ENCODE assay signal across 1 cellular context in the genomic region with DNA sequence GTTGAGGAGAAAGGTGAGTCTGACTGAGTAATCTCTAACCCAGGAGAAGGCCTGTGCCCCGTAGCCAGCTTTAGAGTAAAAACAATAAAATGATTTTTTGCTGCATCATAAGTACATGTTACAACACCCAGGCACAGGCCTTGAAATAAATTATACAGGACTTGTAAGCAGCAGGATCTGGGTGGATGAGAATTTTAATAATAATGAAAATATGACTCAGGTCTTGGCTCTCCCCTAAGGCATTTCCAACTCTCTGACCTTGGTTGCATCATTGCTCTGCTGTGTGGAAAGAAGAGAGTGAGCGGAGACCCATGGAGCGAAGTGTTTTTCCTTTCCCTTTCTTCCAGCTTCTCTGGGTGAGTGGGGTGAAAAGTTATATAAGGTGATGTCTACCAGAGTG.
TF ChIP-seq lines count a peak whose summit lies in the region.

No MANE protein-coding gene starts in this region.

TF ChIP-seq in A549, 52 proteins besides CTCF, POLR2A, EP300 and RAD21 (continued from another document):
- TF ChIP-seq, protein P1, sequence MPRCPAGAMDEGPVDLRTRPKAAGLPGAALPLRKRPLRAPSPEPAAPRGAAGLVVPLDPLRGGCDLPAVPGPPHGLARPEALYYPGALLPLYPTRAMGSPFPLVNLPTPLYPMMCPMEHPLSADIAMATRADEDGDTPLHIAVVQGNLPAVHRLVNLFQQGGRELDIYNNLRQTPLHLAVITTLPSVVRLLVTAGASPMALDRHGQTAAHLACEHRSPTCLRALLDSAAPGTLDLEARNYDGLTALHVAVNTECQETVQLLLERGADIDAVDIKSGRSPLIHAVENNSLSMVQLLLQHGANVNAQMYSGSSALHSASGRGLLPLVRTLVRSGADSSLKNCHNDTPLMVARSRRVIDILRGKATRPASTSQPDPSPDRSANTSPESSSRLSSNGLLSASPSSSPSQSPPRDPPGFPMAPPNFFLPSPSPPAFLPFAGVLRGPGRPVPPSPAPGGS (IDR thresholded peaks at IDR 0.05) = peak; percentile 83; the same call in 2 of the 3 replicates
- TF ChIP-seq, protein P2, sequence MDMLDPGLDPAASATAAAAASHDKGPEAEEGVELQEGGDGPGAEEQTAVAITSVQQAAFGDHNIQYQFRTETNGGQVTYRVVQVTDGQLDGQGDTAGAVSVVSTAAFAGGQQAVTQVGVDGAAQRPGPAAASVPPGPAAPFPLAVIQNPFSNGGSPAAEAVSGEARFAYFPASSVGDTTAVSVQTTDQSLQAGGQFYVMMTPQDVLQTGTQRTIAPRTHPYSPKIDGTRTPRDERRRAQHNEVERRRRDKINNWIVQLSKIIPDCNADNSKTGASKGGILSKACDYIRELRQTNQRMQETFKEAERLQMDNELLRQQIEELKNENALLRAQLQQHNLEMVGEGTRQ (IDR thresholded peaks at IDR 0.05) = no peak
- TF ChIP-seq CBX2 (IDR thresholded peaks at IDR 0.05; ENCODE audit: borderline replicate concordance, low read depth) (no peak), MYC (IDR thresholded peaks at IDR 0.05; ENCODE audit: borderline replicate concordance, low read length) (no peak), RNF2 (IDR thresholded peaks at IDR 0.05; ENCODE audit: borderline replicate concordance, low read depth) (no peak), HDAC2 (IDR thresholded peaks at IDR 0.05) (no peak), FOXS1 (CRISPR knock-in tag; IDR thresholded peaks at IDR 0.05) (no peak), RCOR1 (IDR thresholded peaks at IDR 0.05; ENCODE audit: low read depth, low read length) (no peak), RFX5 (IDR thresholded peaks at IDR 0.05) (no peak), MAZ (IDR thresholded peaks at IDR 0.05; ENCODE audit: borderline replicate concordance, low read depth, low read length) (no peak), MAFK (IDR thresholded peaks at IDR 0.05; ENCODE audit: partially characterized antibody) (peak; percentile 69), TP53 (CRISPR knock-in tag; IDR thresholded peaks at IDR 0.05) (no peak), CEBPB (IDR thresholded peaks at IDR 0.05) (peak; percentile 94 to 95), TFCP2L1 (CRISPR knock-in tag; IDR thresholded peaks at IDR 0.05) (no peak), FOSL2 (IDR thresholded peaks at IDR 0.05) (peak; percentile 81), FOSL2 (CRISPR knock-in tag; IDR thresholded peaks at IDR 0.05) (peak; percentile 82), HOXB13 (CRISPR knock-in tag; IDR thresholded peaks at IDR 0.05; ENCODE audit: low read depth) (no peak), HOXA7 (CRISPR knock-in tag; IDR thresholded peaks at IDR 0.05) (no peak), SMC3 (IDR thresholded peaks at IDR 0.05) (peak; percentile 47; the same call in 2 of the 3 replicates), ZFP36 (IDR thresholded peaks at IDR 0.05; ENCODE audit: borderline replicate concordance, partially characterized antibody) (no peak), SREBF2 (IDR thresholded peaks at IDR 0.05) (no peak), JUNB (IDR thresholded peaks at IDR 0.05) (peak; percentile 93), EHF (CRISPR knock-in tag; IDR thresholded peaks at IDR 0.05) (no peak), POLR2AphosphoS2 (conservative IDR thresholded peaks at IDR 0.05; ENCODE audit: low read length) (no peak), ZNF302 (CRISPR knock-in tag; IDR thresholded peaks at IDR 0.05) (no peak), KDM5A (IDR thresholded peaks at IDR 0.05) (no peak), CHD2 (IDR thresholded peaks at IDR 0.05; ENCODE audit: low read length, partially characterized antibody) (no peak), FOSB (CRISPR knock-in tag; IDR thresholded peaks at IDR 0.05) (no peak)
- TF ChIP-seq, protein P3, sequence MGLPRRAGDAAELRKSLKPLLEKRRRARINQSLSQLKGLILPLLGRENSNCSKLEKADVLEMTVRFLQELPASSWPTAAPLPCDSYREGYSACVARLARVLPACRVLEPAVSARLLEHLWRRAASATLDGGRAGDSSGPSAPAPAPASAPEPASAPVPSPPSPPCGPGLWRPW (IDR thresholded peaks at IDR 0.05) = peak; percentile 72
- TF ChIP-seq, protein P4, sequence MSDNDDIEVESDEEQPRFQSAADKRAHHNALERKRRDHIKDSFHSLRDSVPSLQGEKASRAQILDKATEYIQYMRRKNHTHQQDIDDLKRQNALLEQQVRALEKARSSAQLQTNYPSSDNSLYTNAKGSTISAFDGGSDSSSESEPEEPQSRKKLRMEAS (IDR thresholded peaks at IDR 0.05) = peak; percentile 42; the same call in 1 of the 2 replicates
- TF ChIP-seq, protein P5, sequence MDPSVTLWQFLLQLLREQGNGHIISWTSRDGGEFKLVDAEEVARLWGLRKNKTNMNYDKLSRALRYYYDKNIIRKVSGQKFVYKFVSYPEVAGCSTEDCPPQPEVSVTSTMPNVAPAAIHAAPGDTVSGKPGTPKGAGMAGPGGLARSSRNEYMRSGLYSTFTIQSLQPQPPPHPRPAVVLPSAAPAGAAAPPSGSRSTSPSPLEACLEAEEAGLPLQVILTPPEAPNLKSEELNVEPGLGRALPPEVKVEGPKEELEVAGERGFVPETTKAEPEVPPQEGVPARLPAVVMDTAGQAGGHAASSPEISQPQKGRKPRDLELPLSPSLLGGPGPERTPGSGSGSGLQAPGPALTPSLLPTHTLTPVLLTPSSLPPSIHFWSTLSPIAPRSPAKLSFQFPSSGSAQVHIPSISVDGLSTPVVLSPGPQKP (IDR thresholded peaks at IDR 0.05; ENCODE audit: low read depth, low read length) = no peak
- TF ChIP-seq, protein P6, sequence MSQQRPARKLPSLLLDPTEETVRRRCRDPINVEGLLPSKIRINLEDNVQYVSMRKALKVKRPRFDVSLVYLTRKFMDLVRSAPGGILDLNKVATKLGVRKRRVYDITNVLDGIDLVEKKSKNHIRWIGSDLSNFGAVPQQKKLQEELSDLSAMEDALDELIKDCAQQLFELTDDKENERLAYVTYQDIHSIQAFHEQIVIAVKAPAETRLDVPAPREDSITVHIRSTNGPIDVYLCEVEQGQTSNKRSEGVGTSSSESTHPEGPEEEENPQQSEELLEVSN (IDR thresholded peaks at IDR 0.05; ENCODE audit: borderline replicate concordance, low read depth) = no peak
- TF ChIP-seq, protein P7, sequence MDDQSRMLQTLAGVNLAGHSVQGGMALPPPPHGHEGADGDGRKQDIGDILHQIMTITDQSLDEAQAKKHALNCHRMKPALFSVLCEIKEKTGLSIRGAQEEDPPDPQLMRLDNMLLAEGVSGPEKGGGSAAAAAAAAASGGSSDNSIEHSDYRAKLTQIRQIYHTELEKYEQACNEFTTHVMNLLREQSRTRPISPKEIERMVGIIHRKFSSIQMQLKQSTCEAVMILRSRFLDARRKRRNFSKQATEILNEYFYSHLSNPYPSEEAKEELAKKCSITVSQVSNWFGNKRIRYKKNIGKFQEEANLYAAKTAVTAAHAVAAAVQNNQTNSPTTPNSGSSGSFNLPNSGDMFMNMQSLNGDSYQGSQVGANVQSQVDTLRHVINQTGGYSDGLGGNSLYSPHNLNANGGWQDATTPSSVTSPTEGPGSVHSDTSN (IDR thresholded peaks at IDR 0.05) = no peak
- TF ChIP-seq, protein P8, sequence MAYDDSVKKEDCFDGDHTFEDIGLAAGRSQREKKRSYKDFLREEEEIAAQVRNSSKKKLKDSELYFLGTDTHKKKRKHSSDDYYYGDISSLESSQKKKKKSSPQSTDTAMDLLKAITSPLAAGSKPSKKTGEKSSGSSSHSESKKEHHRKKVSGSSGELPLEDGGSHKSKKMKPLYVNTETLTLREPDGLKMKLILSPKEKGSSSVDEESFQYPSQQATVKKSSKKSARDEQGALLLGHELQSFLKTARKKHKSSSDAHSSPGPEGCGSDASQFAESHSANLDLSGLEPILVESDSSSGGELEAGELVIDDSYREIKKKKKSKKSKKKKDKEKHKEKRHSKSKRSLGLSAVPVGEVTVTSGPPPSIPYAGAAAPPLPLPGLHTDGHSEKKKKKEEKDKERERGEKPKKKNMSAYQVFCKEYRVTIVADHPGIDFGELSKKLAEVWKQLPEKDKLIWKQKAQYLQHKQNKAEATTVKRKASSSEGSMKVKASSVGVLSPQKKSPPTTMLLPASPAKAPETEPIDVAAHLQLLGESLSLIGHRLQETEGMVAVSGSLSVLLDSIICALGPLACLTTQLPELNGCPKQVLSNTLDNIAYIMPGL (CRISPR knock-in tag; IDR thresholded peaks at IDR 0.05; ENCODE audit: borderline replicate concordance) = no peak
